Comparison of ENCODE assay signal across 8 cellular contexts in genomic region chr2:86518498-86518897, GRCh38. TPM values are rescaled to one million over a fixed set of nuclear protein-coding genes. Genes with fewer than 3 reads are reported as not detected.
DNase-seq lines count a peak whose midpoint lies in the region; ATAC-seq, FAIRE-seq and TF ChIP-seq lines count a peak whose summit lies in the region.

No MANE protein-coding gene starts in this region.

- no peaks in the 10 kb centered on the region for H4K20me1 ChIP-seq in Karpas-422 (ENCODE audit: insufficient read depth, low read depth, low read length)
- no peaks in the 10 kb centered on the region for H4K20me1 ChIP-seq in PC-9 (ENCODE audit: insufficient read depth)

- H3K27ac ChIP-seq in CD4-positive, alpha-beta T cell (ENCODE audit: low read depth, low read length) = no peak overlapping the region
- no peak overlapping the region for H3K27ac ChIP-seq in Karpas-422 (ENCODE audit: low read length)
- no peak overlapping the region for H3K27ac ChIP-seq in kidney (ENCODE audit: low read depth in 2 of 2, low read length in 2 of 2)
- no peak overlapping the region for H3K27ac ChIP-seq in PC-9

- no peak overlapping the region for H3K27ac Mint-ChIP-seq in CD4-positive, alpha-beta T cell

- no TSS peak for BruUV-seq in PC-9 (replicated peaks; lab: Mats Ljungman, UMichigan)

- peaks cover 17% of the 10 kb centered on the region for H3K36me3 ChIP-seq in Karpas-422 (ENCODE audit: insufficient read depth, low read length)
- H3K36me3 ChIP-seq in adipocyte (ENCODE audit: control insufficient read depth, insufficient read depth, low read length, severe bottlenecking) = peaks cover 4% of the 10 kb centered on the region
- no peaks in the 10 kb centered on the region for H3K36me3 ChIP-seq in kidney (ENCODE audit: control insufficient read depth in 1 of 2, insufficient read depth in 2 of 2, low read length in 2 of 2)
- no peaks in the 10 kb centered on the region for H3K36me3 ChIP-seq in PC-9 (ENCODE audit: low read depth)

- peaks cover 10% of the 10 kb centered on the region for H3K9me3 ChIP-seq in CD4-positive, alpha-beta T cell (ENCODE audit: control insufficient read depth, low read length)
- H3K9me3 ChIP-seq in Karpas-422 (ENCODE audit: low read length) (peaks cover 17% of the 10 kb centered on the region), adipocyte (ENCODE audit: control insufficient read depth, low read length) (no peaks in the 10 kb centered on the region), kidney (ENCODE audit: control insufficient read depth in 1 of 2, low read length in 2 of 2) (no peaks in the 10 kb centered on the region), PC-9 (ENCODE audit: insufficient read depth, low read depth) (no peaks in the 10 kb centered on the region)

- peak; percentile 66 for ATAC-seq in CD4-positive, alpha-beta T cell (ENCODE audit: poor library complexity)
- ATAC-seq in GM18858 (IDR thresholded peaks at IDR 0.05; ENCODE audit: unreplicated experiment) = no peak
- ATAC-seq in GM21576 (IDR thresholded peaks at IDR 0.05; ENCODE audit: unreplicated experiment) = no peak

- H3K4me1 ChIP-seq in Karpas-422 (ENCODE audit: low read length) (no peaks in the 10 kb centered on the region), adipocyte (ENCODE audit: control insufficient read depth, insufficient read depth, low read length) (peaks cover 3% of the 10 kb centered on the region), kidney (ENCODE audit: control insufficient read depth in 1 of 2, insufficient read depth in 1 of 2, low read depth in 1 of 2, low read length in 2 of 2) (no peaks in the 10 kb centered on the region), PC-9 (replicated peaks; ENCODE audit: insufficient read depth) (no peaks in the 10 kb centered on the region)

- peak; percentile 70 for TF ChIP-seq CTCF in CD4-positive, alpha-beta T cell (IDR thresholded peaks at IDR 0.05)
- TF ChIP-seq CTCF in kidney (IDR thresholded peaks at IDR 0.05; ENCODE audit: borderline replicate concordance, extremely low read depth, insufficient read depth) (peak; percentile 29), PC-9 (conservative IDR thresholded peaks at IDR 0.05) (no peak; the same call in 1 of the 2 replicates)

- H3K27me3 Mint-ChIP-seq in CD4-positive, alpha-beta T cell = no peaks in the 10 kb centered on the region

- H3K4me3 ChIP-seq in Karpas-422 (ENCODE audit: low read length) (no peak overlapping the region), adipocyte (ENCODE audit: low read length) (no peak overlapping the region), kidney (ENCODE audit: low read length in 2 of 2) (no peak overlapping the region), PC-9 (no peak overlapping the region)

- H3K9me3 Mint-ChIP-seq in CD4-positive, alpha-beta T cell = peaks cover 6% of the 10 kb centered on the region

- H3K4me2 ChIP-seq in Karpas-422 (ENCODE audit: low read depth, low read length, poor library complexity, severe bottlenecking) (no peak overlapping the region), PC-9 (no peak overlapping the region)

- no peak for FAIRE-seq in kidney (lab: Jason Lieb, UNC)

- no peaks in the 10 kb centered on the region for H3K27me3 ChIP-seq in CD4-positive, alpha-beta T cell (ENCODE audit: control insufficient read depth, insufficient read depth, low read length)
- H3K27me3 ChIP-seq in Karpas-422 (ENCODE audit: low read length) (no peaks in the 10 kb centered on the region), adipocyte (replicated peaks; ENCODE audit: control insufficient read depth, insufficient read depth, low read length) (no peaks in the 10 kb centered on the region), PC-9 (ENCODE audit: insufficient read depth, low read depth) (no peaks in the 10 kb centered on the region)

- no peak overlapping the region for H3K4me3 Mint-ChIP-seq in CD4-positive, alpha-beta T cell

- H3K9ac ChIP-seq in Karpas-422 (ENCODE audit: low read length) = no peak overlapping the region
- no peak overlapping the region for H3K9ac ChIP-seq in adipocyte (ENCODE audit: low read length)
- no peak overlapping the region for H3K9ac ChIP-seq in kidney (ENCODE audit: low read length in 2 of 2)

- H2AFZ ChIP-seq in Karpas-422 (ENCODE audit: low read length) (no peak overlapping the region), PC-9 (no peak overlapping the region)

- DNase-seq in CD4-positive, alpha-beta T cell = peak; percentile 14 to 44 (median 26)
- DNase-seq in Karpas-422 = peak; percentile 82
- DNase-seq in adipocyte (ENCODE audit: low read depth) = peak; percentile 30
- no peak for DNase-seq in kidney
- DNase-seq in PC-9 = no peak
- DNase-seq in hepatic stellate cell (ENCODE audit: low spot score) = no peak

- peaks cover 17% of the 10 kb centered on the region for H3K36me3 Mint-ChIP-seq in CD4-positive, alpha-beta T cell (ENCODE audit: low read depth)

- CTCF ChIA-PET in CD4-positive, alpha-beta T cell (lab: Charles Lee) = interaction anchor here (0.9 to 1.7 kb wide), 4 partner anchors 12 to 158 kb away, joined by 4 to 7 read pairs (median 5); no protein-coding TSS in a partner anchor
- CTCF ChIA-PET in PC-9 (lab: Charles Lee) = no interaction called here

- intact Hi-C loops in CD4-positive, alpha-beta T cell (cut with DNase I, micrococcal nuclease) = loop anchor here (1.0 to 10.0 kb wide), 6 partner anchors 46 to 244 kb away; partner anchors contain the start of genes CHMP3 (in 1 of the 2) and RNF103 (in 1 of the 2)
- intact Hi-C loops in kidney (cut with DNase I) (no loop called here), PC-9 (cut with micrococcal nuclease; ENCODE audit: unreplicated experiment) (no loop called here)

- H3K79me2 ChIP-seq in Karpas-422 (ENCODE audit: low read length) = peaks cover 35% of the 10 kb centered on the region
- no peaks in the 10 kb centered on the region for H3K79me2 ChIP-seq in PC-9 (ENCODE audit: low read depth)

- H3K9me2 ChIP-seq in Karpas-422 (replicated peaks; ENCODE audit: insufficient read depth, low read length) (no peaks in the 10 kb centered on the region), PC-9 (ENCODE audit: insufficient read depth) (no peaks in the 10 kb centered on the region)

- POLR2A ChIA-PET in CD4-positive, alpha-beta T cell (lab: Charles Lee) = interaction anchor here (0.7 to 1.2 kb wide), 5 partner anchors 11 to 156 kb away, joined by 3 to 12 read pairs (median 3); partner anchors contain the start of gene CHMP3
- POLR2A ChIA-PET in PC-9 (lab: Charles Lee; ENCODE audit: unreplicated experiment) = no interaction called here

- H3F3A ChIP-seq in PC-9 (ENCODE audit: insufficient read depth, low read depth) = no peaks in the 10 kb centered on the region

- peaks cover 16% of the 10 kb centered on the region for H3K4me1 Mint-ChIP-seq in CD4-positive, alpha-beta T cell (ENCODE audit: low read depth)

RNA-seq across cellular contexts. Expression of gene CHMP3, which starts 44.7 kb away (rescaled TPM):
- 10 to 100 TPM; 61.7 to 65.3 TPM for total RNA-seq in CD4-positive, alpha-beta T cell
- total RNA-seq in Karpas-422 (2014; rRNA removed; shearing (Covaris generic); ENCODE audit: low replicate concordance) = 34.4 and 43.3 TPM in 2 replicates
- total RNA-seq in kidney (162 TPM), PC-9 (2021) (108 and 120 TPM in 2 replicates)
- 123 TPM for polyA plus RNA-seq in kidney (ENCODE audit: insufficient read depth, low read depth, low replicate concordance)

Comparison
In these comparisons a context has a peak if more than half of its experiments do, and no peak if none do; other contexts are left out.
1. DNase-seq: peak in CD4-positive, alpha-beta T cell (10 of 10), Karpas-422 (single experiment) and adipocyte (single experiment); none in kidney (single experiment), PC-9 (0 of 2) and hepatic stellate cell (single experiment).
2. intact Hi-C loops: an anchor here in CD4-positive, alpha-beta T cell (1.0 to 10.0 kb wide); none called in kidney and PC-9.